Comparison of ENCODE assay signal across 20 cellular contexts in the genomic region with DNA sequence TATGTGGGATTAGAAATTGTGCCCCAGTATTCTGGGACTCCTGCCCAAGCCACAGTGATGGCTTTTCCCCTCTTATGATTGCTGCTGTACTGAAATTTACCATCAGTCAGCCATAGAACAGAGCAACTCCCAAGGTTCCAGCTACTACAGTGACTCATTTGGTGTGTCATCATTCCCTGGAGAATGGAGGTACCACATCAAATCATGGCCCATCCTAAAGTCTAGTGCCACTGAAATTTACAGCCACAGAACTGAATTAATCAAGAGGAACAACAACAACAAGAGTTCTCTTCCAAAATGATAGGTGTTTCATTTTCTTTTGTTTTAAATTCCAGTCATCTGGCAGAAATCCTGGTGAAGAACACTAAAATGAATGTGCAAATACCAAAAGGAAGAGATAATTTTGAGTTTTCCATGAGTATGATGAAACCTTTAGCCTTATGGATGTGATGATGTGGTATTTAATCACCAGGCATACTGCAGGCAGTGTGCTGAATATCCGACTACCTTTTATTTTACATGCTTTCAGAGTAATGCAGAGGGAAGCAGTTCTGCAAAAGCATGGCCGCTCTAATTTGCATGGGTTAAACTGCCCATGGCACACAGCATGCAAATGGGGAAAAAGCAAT.
DNase-seq lines count a peak whose midpoint lies in the region; ATAC-seq and TF ChIP-seq lines count a peak whose summit lies in the region.
"Had no signal": no experiment of that assay in that cellular context is flagged by ENCODE, and none has a peak within 500 bp of the region (broad histone marks: within the 10 kb centered on the region; RNA-seq: fewer than 3 reads in every experiment).

No MANE protein-coding gene starts in this region.

- ATAC-seq in left lung (peak; percentile 19), HG03571 (IDR thresholded peaks at IDR 0.05; ENCODE audit: unreplicated experiment) (no peak)
- ATAC-seq in effector memory CD8-positive, alpha-beta T cell (replicated peaks) = no peak
- ATAC-seq: activated naive CD4-positive, alpha-beta T cell treated with anti-CD3 and anti-CD28 coated beads, Interleukin-2, amount 50 U/mL, for 72 hours; lower lobe of right lung; Panc1; T-helper 17 cell had no signal

- peak; percentile 71 for DNase-seq in EL
- DNase-seq in NCI-H526 (lab: John Stamatoyannopoulos, UW) = peak; percentile 78 to 91
- DNase-seq in cardiac fibroblast (ENCODE audit: low read depth in 2 of 2) = peak; percentile 49 to 88
- no peak for DNase-seq in left lung
- no peak for DNase-seq in effector memory CD8-positive, alpha-beta T cell
- DNase-seq in GF-D8 (lab: John Stamatoyannopoulos, UW) = no peak
- DNase-seq in posterior vena cava (ENCODE audit: low spot score) = no peak
- DNase-seq: cerebellar nuclear complex; lower lobe of right lung; NCI-H1417 treated with DMSO at 0.1 percent for 48 hours; NCI-H510A; stimulated activated CD4-positive, alpha-beta T cell treated with anti-CD3 and anti-CD28 coated beads, Interleukin-1b, Interleukin-23, amount 100 ng/mL, for 48 hours; T-helper 17 cell had no signal

- H3K27ac ChIP-seq in left lung = no peak overlapping the region
- H3K27ac ChIP-seq: C4-2B, epithelial cell of prostate, lower lobe of right lung, right atrium auricular region had no signal

- no peak overlapping the region for H3K27ac Mint-ChIP-seq in effector memory CD8-positive, alpha-beta T cell
- H3K27ac Mint-ChIP-seq: activated naive CD4-positive, alpha-beta T cell treated with anti-CD3 and anti-CD28 coated beads, Interleukin-2, amount 50 U/mL, for 72 hours; nephron; T-helper 17 cell had no signal

- no peak overlapping the region for H3K4me3 Mint-ChIP-seq in effector memory CD8-positive, alpha-beta T cell
- H3K4me3 Mint-ChIP-seq: nephron, T-helper 17 cell had no signal

- H3K27me3 Mint-ChIP-seq in effector memory CD8-positive, alpha-beta T cell = no peaks in the 10 kb centered on the region
- H3K27me3 Mint-ChIP-seq: T-helper 17 cell had no signal

- peaks cover 0 to 5% of the 10 kb centered on the region in 2 donors for H3K36me3 ChIP-seq in left lung

- intact Hi-C loops in left lung (cut with DNase I) = no loop called here
- intact Hi-C loops in posterior vena cava (cut with DNase I) = no loop called here

- H3K9me3 ChIP-seq in left lung = no peaks in the 10 kb centered on the region
- H3K9me3 ChIP-seq: lower lobe of right lung, right atrium auricular region had no signal

- no peaks in the 10 kb centered on the region for H3K27me3 ChIP-seq in left lung
- H3K27me3 ChIP-seq: right atrium auricular region had no signal

- H3K9me3 Mint-ChIP-seq in effector memory CD8-positive, alpha-beta T cell = no peaks in the 10 kb centered on the region
- H3K9me3 Mint-ChIP-seq: activated naive CD4-positive, alpha-beta T cell treated with anti-CD3 and anti-CD28 coated beads, Interleukin-2, amount 50 U/mL, for 72 hours; nephron had no signal

- H3K36me3 Mint-ChIP-seq in effector memory CD8-positive, alpha-beta T cell (ENCODE audit: insufficient read depth) = peaks cover 50% of the 10 kb centered on the region

- no peaks in the 10 kb centered on the region for H3K4me1 Mint-ChIP-seq in effector memory CD8-positive, alpha-beta T cell (ENCODE audit: low read depth in 2 of 2)
- H3K4me1 Mint-ChIP-seq: nephron had no signal

- no peak for TF ChIP-seq CTCF in cardiac fibroblast (IDR thresholded peaks at IDR 0.05; ENCODE audit: low read depth, low read length)
- TF ChIP-seq CTCF in left lung (IDR thresholded peaks at IDR 0.05) = no peak

- H3K4me3 ChIP-seq in cardiac fibroblast (replicated peaks in 1 of 2; ENCODE audit: low read depth in 2 of 2, low read length in 2 of 2) (no peak overlapping the region), left lung (no peak overlapping the region)
- H3K4me3 ChIP-seq: lower lobe of right lung, right atrium auricular region had no signal

- no peaks in the 10 kb centered on the region for H3K4me1 ChIP-seq in left lung
- H3K4me1 ChIP-seq: lower lobe of right lung, right atrium auricular region had no signal

Comparison
In these comparisons a context has a peak if more than half of its experiments do, and no peak if none do; other contexts are left out.
1. DNase-seq: peak in EL (single experiment), NCI-H526 (2 of 2) and cardiac fibroblast (2 of 2); none in left lung (0 of 2), effector memory CD8-positive, alpha-beta T cell (0 of 3), GF-D8 (single experiment) and posterior vena cava (single experiment).